In genomic region chr5:106288977-106289376, GRCh38 we compare ENCODE assay signal across 19 cellular contexts.
A peak's percentile ranks its signal among the peaks of the same experiment; 100 is the strongest.
DNase-seq lines count a peak whose midpoint lies in the region; TF ChIP-seq lines count a peak whose summit lies in the region.
"Had no signal": no experiment of that assay in that cellular context is flagged by ENCODE, and none has a peak within 500 bp of the region (broad histone marks: within the 10 kb centered on the region; RNA-seq: fewer than 3 reads in every experiment).

No MANE protein-coding gene starts in this region.

- CTCF ChIA-PET in MCF 10A (lab: Yijun Ruan, JAX) = interaction anchor here (0.5 to 1.8 kb wide), 4 partner anchors 10 to 1854 kb away, joined by 3 to 6 read pairs (median 4); no protein-coding TSS in a partner anchor

- intact Hi-C loops in MCF 10A (cut with micrococcal nuclease) (no loop called here), breast epithelium (cut with DNase I; ENCODE audit: low total_unique reads) (no loop called here)

- no peaks in the 10 kb centered on the region for H3K36me3 Mint-ChIP-seq in MCF 10A (ENCODE audit: insufficient read depth, unreplicated experiment)
- H3K36me3 Mint-ChIP-seq: CD4-positive, alpha-beta memory T cell had no signal

- no TSS peak for BruUV-seq in MCF 10A (replicated peaks; lab: Mats Ljungman, UMichigan)

- H3K27ac Mint-ChIP-seq in MCF 10A (ENCODE audit: low read depth, unreplicated experiment) = no peak overlapping the region
- H3K27ac Mint-ChIP-seq: CD4-positive, alpha-beta memory T cell had no signal

- H3K9me3 Mint-ChIP-seq in MCF 10A (ENCODE audit: unreplicated experiment) = no peaks in the 10 kb centered on the region

- DNase-seq in MCF 10A (ENCODE audit: unreplicated experiment) = peak; percentile 51
- DNase-seq in breast epithelium (ENCODE audit: low spot score in 2 of 2) = no peak
- DNase-seq in amniotic epithelial cell (ENCODE audit: low read depth) = peak; percentile 43
- DNase-seq in fibroblast of peridontal ligament (ENCODE audit: extremely low read depth) = peak; percentile 40
- DNase-seq in stromal cell of bone marrow (ENCODE audit: low read depth) = peak; percentile 33
- DNase-seq in AML-193 (lab: John Stamatoyannopoulos, UW) = no peak
- no peak for DNase-seq in NCI-H1436 (lab: John Stamatoyannopoulos, UW)
- DNase-seq in NCI-H2171 (lab: John Stamatoyannopoulos, UW) = no peak
- DNase-seq: CD4-positive, alpha-beta memory T cell; DMS153; KG1; NCI-H1436 treated with DMSO at 0.1 percent for 48 hours; NCI-H2029; NCI-H446 treated with DMSO at 0.1 percent for 48 hours; NCI-H69; SHP77 had no signal

- H3K9me3 ChIP-seq in breast epithelium = no peaks in the 10 kb centered on the region
- H3K9me3 ChIP-seq: BLaER1 had no signal

- H3K27ac ChIP-seq in breast epithelium = no peak overlapping the region
- H3K27ac ChIP-seq: 22Rv1, BLaER1 had no signal

- H3K4me1 ChIP-seq in breast epithelium = no peaks in the 10 kb centered on the region
- H3K4me1 ChIP-seq: BLaER1 had no signal

- no peaks in the 10 kb centered on the region for H3K27me3 Mint-ChIP-seq in MCF 10A (ENCODE audit: insufficient read depth, unreplicated experiment)
- H3K27me3 Mint-ChIP-seq: CD4-positive, alpha-beta memory T cell had no signal

- H3K4me1 Mint-ChIP-seq in MCF 10A (ENCODE audit: insufficient read depth, unreplicated experiment) = no peaks in the 10 kb centered on the region
- H3K4me1 Mint-ChIP-seq: CD4-positive, alpha-beta memory T cell had no signal

- POLR2A ChIA-PET in MCF 10A (lab: Yijun Ruan, JAX) = interaction anchor here (0.6 to 0.7 kb wide), 2 partner anchors 17 to 1533 kb away, joined by 3 to 4 read pairs; no protein-coding TSS in a partner anchor

- TF ChIP-seq CTCF in MCF 10A (IDR thresholded peaks at IDR 0.05; ENCODE audit: unreplicated experiment) (no peak), breast epithelium (IDR thresholded peaks at IDR 0.05) (no peak)

- H3K4me3 Mint-ChIP-seq in MCF 10A (ENCODE audit: unreplicated experiment) = no peak overlapping the region
- H3K4me3 Mint-ChIP-seq: CD4-positive, alpha-beta memory T cell had no signal

- H3K4me3 ChIP-seq in breast epithelium = no peak overlapping the region
- H3K4me3 ChIP-seq: BLaER1, GM12878 had no signal

- no peaks in the 10 kb centered on the region for H3K36me3 ChIP-seq in breast epithelium
- H3K36me3 ChIP-seq: BLaER1 had no signal

- H3K27me3 ChIP-seq in breast epithelium = no peaks in the 10 kb centered on the region
- H3K27me3 ChIP-seq: BLaER1 had no signal

- TF ChIP-seq POLR2A in breast epithelium (IDR thresholded peaks at IDR 0.05) = no peak

Comparison
In these comparisons a context has a peak if more than half of its experiments do, and no peak if none do; other contexts are left out.
1. DNase-seq: peak in MCF 10A (single experiment), amniotic epithelial cell (single experiment), fibroblast of peridontal ligament (single experiment) and stromal cell of bone marrow (single experiment); none in breast epithelium (0 of 2), AML-193 (0 of 2), NCI-H1436 (single experiment) and NCI-H2171 (single experiment).